ENCODE assay signal across 21 cellular contexts in the genomic region with DNA sequence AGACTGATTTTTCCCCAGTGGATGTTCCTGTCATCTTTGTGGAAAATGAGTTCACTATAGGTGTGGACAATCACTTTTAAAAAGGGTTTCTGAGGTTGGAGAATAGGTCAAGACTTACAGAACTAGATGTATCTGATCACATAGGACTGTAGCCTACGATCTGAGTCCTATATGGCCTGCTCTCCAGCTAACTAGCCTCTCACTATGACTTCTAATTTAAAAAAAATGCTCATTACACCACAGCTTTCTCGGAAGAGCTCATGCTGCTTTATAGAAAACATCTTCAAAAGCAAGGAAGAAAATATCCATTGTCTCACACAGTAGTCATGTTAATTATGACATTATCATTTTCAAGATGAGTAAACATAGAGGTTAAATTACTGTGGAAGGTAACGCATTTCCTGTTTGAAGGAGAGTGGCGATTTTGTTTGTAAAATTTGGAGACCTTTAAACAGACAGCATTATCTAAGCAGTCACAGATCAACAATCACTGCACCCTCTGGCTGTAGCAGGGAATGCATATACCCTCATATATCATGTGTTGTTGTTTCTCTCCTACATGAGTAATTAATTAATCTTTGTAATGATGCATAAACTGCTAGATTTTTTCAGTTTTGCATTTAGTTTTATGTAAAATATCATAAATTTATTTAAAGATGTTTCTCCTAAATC.
DNase-seq lines count a peak whose midpoint lies in the region; ATAC-seq and TF ChIP-seq lines count a peak whose summit lies in the region.
"Had no signal": no experiment of that assay in that cellular context is flagged by ENCODE, and none has a peak within 500 bp of the region (broad histone marks: within the 10 kb centered on the region; RNA-seq: fewer than 3 reads in every experiment).

No MANE protein-coding gene starts in this region.

- no peaks in the 10 kb centered on the region for H3K79me2 ChIP-seq in neural progenitor cell (ENCODE audit: low read depth)

- H3K4me1 ChIP-seq in HUES64 (ENCODE audit: insufficient read depth, low read length) (peaks cover 36% of the 10 kb centered on the region), endodermal cell (ENCODE audit: control insufficient read depth, insufficient read depth, low read length) (no peaks in the 10 kb centered on the region), iPS-20b (ENCODE audit: insufficient read depth, low read length) (peaks cover 23% of the 10 kb centered on the region), neural progenitor cell (peaks cover 11% of the 10 kb centered on the region), gastrocnemius medialis (no peaks in the 10 kb centered on the region)
- H3K4me1 ChIP-seq: BE2C had no signal

- H3K27me3 Mint-ChIP-seq in endodermal cell (ENCODE audit: insufficient read depth) (no peaks in the 10 kb centered on the region), neural progenitor cell (ENCODE audit: insufficient read depth, low read depth) (no peaks in the 10 kb centered on the region)

- TF ChIP-seq CTCF in endodermal cell (conservative IDR thresholded peaks at IDR 0.05) (peak; percentile 44), neural progenitor cell (IDR thresholded peaks at IDR 0.05) (no peak), gastrocnemius medialis (IDR thresholded peaks at IDR 0.05 in 4 of 5, conservative IDR thresholded peaks at IDR 0.05 in 1 of 5) (no peak)

- no peak for ATAC-seq in HG02678 (IDR thresholded peaks at IDR 0.05; ENCODE audit: unreplicated experiment)
- no peak for ATAC-seq in gastrocnemius medialis
- ATAC-seq: HepG2 had no signal

- H3K36me3 Mint-ChIP-seq in endodermal cell (ENCODE audit: low read depth), result no peaks in the 10 kb centered on the region
- no peaks in the 10 kb centered on the region for H3K36me3 Mint-ChIP-seq in neural progenitor cell
- H3K36me3 Mint-ChIP-seq: CD4-positive, CD25-positive, alpha-beta regulatory T cell; CD8-positive, alpha-beta memory T cell had no signal

- H3K4me2 ChIP-seq in neural progenitor cell, result no peak overlapping the region

- H3K27ac ChIP-seq in HUES64 (ENCODE audit: low read depth, low read length), result peak overlapping the region; percentile 32; the same call in 1 of the 2 replicates
- peak overlapping the region; percentile 2 for H3K27ac ChIP-seq in endodermal cell (ENCODE audit: low read depth, low read length)
- H3K27ac ChIP-seq in iPS-20b (ENCODE audit: low read length), result no peak overlapping the region
- H3K27ac ChIP-seq in neural progenitor cell, result no peak overlapping the region
- H3K27ac ChIP-seq in gastrocnemius medialis, result no peak overlapping the region
- H3K27ac ChIP-seq: HL-60 had no signal

- peak overlapping the region; percentile 36 for H2AFZ ChIP-seq in neural progenitor cell (replicated peaks)

- H3K27me3 ChIP-seq in HUES64 (ENCODE audit: insufficient read depth, low read length) (no peaks in the 10 kb centered on the region), endodermal cell (ENCODE audit: control insufficient read depth, insufficient read depth, low read length, poor library complexity, severe bottlenecking) (no peaks in the 10 kb centered on the region), iPS-20b (ENCODE audit: insufficient read depth, low read length) (no peaks in the 10 kb centered on the region), neural progenitor cell (no peaks in the 10 kb centered on the region), gastrocnemius medialis (no peaks in the 10 kb centered on the region)
- H3K27me3 ChIP-seq: BE2C had no signal

- no peak for DNase-seq in endodermal cell
- no peak for DNase-seq in neural progenitor cell (ENCODE audit: low spot score)
- no peak for DNase-seq in NCI-H1092 (lab: John Stamatoyannopoulos, UW)
- DNase-seq in gastrocnemius medialis, result no peak
- no peak for DNase-seq in NCI-H1417 treated with DMSO at 0.1 percent for 48 hours (lab: John Stamatoyannopoulos, UW)
- DNase-seq: ACHN; BE2C; C1 segment of cervical spinal cord; CD4-positive, CD25-positive, alpha-beta regulatory T cell; CD8-positive, alpha-beta memory T cell; COR-L47; DMS 273 treated with DMSO at 0.1 percent for 48 hours; DMS53; DND-41; HCEC 1CT; KG1 had no signal

- WGBS in HUES64, result 33% methylated on average over 2 of the region's 4 CpGs
- WGBS in endodermal cell (ENCODE audit: insufficient coverage in 1 of 2, insufficient read length in 1 of 2), 2 experiments, result 65% methylated on average over 4 of the region's 4 CpGs; no CpG with 5 or more reads in 1 of the 2 experiments

- intact Hi-C loops in gastrocnemius medialis (cut with DNase I; ENCODE audit: low total_unique reads), result no loop called here

- H3K36me3 ChIP-seq in HUES64 (ENCODE audit: insufficient read depth, low read length) (no peaks in the 10 kb centered on the region), endodermal cell (ENCODE audit: control insufficient read depth, insufficient read depth, low read length) (no peaks in the 10 kb centered on the region), iPS-20b (ENCODE audit: insufficient read depth, low read depth, low read length) (no peaks in the 10 kb centered on the region), neural progenitor cell (no peaks in the 10 kb centered on the region), gastrocnemius medialis (no peaks in the 10 kb centered on the region)
- H3K36me3 ChIP-seq: BE2C had no signal

- H3K4me3 Mint-ChIP-seq in endodermal cell, result no peak overlapping the region
- no peak overlapping the region for H3K4me3 Mint-ChIP-seq in neural progenitor cell
- H3K4me3 Mint-ChIP-seq: CD4-positive, CD25-positive, alpha-beta regulatory T cell; CD8-positive, alpha-beta memory T cell had no signal

- 0 out of 2 replicates have a peak overlapping the region, but pooled peaks have one; percentile 11 for H3K4me3 ChIP-seq in HUES64 (ENCODE audit: low read length)
- no peak overlapping the region for H3K4me3 ChIP-seq in endodermal cell (ENCODE audit: low read length)
- H3K4me3 ChIP-seq in iPS-20b (ENCODE audit: low read length), result peak overlapping the region; percentile 21; the same call in 1 of the 2 replicates
- no peak overlapping the region for H3K4me3 ChIP-seq in neural progenitor cell
- no peak overlapping the region for H3K4me3 ChIP-seq in gastrocnemius medialis

- H3K4me1 Mint-ChIP-seq in endodermal cell (peaks cover 20% of the 10 kb centered on the region), neural progenitor cell (peaks cover 3% of the 10 kb centered on the region)
- H3K4me1 Mint-ChIP-seq: CD4-positive, CD25-positive, alpha-beta regulatory T cell; CD8-positive, alpha-beta memory T cell had no signal

- in situ Hi-C loops in gastrocnemius medialis (cut with MboI; ENCODE audit: low sequenced_read_pairs in 4 of 4), result no loop called here

- H3K9me3 Mint-ChIP-seq in endodermal cell (no peaks in the 10 kb centered on the region), neural progenitor cell (no peaks in the 10 kb centered on the region)

- H3K27ac Mint-ChIP-seq in endodermal cell (no peak overlapping the region), neural progenitor cell (no peak overlapping the region)
- H3K27ac Mint-ChIP-seq: CD4-positive, CD25-positive, alpha-beta regulatory T cell; CD8-positive, alpha-beta memory T cell had no signal

- TF ChIP-seq POLR2A in gastrocnemius medialis (IDR thresholded peaks at IDR 0.05), result no peak

- H3K9me3 ChIP-seq in HUES64 (ENCODE audit: insufficient read depth, low read depth, low read length) (no peaks in the 10 kb centered on the region), endodermal cell (ENCODE audit: control insufficient read depth, low read length) (no peaks in the 10 kb centered on the region), iPS-20b (ENCODE audit: insufficient read depth, low read depth, low read length) (no peaks in the 10 kb centered on the region), neural progenitor cell (ENCODE audit: low read depth) (no peaks in the 10 kb centered on the region), gastrocnemius medialis (no peaks in the 10 kb centered on the region)
- H3K9me3 ChIP-seq: BE2C had no signal

- H3F3A ChIP-seq in neural progenitor cell (ENCODE audit: low read depth), result no peaks in the 10 kb centered on the region

- no peaks in the 10 kb centered on the region for H4K20me1 ChIP-seq in neural progenitor cell (ENCODE audit: low read depth)

- H3K9ac ChIP-seq in HUES64 (ENCODE audit: low read depth, low read length), result no peak overlapping the region
- no peak overlapping the region for H3K9ac ChIP-seq in endodermal cell (ENCODE audit: extremely low read depth, low read length, poor library complexity, severe bottlenecking)
- 0 out of 2 replicates have a peak overlapping the region, but pooled peaks have one; percentile 16 for H3K9ac ChIP-seq in iPS-20b (ENCODE audit: low read depth, low read length)
- no peak overlapping the region for H3K9ac ChIP-seq in neural progenitor cell

Comparison
In these comparisons a context has a peak if more than half of its experiments do, and no peak if none do; other contexts are left out.
1. H3K27ac ChIP-seq: peak in HUES64 (single experiment) and endodermal cell (single experiment); none in iPS-20b (single experiment), neural progenitor cell (single experiment) and gastrocnemius medialis (0 of 4).
2. H3K4me3 ChIP-seq: peak in HUES64 (single experiment) and iPS-20b (single experiment); none in endodermal cell (single experiment), neural progenitor cell (single experiment) and gastrocnemius medialis (0 of 4).